In genomic region chr11:125931116-125931515, GRCh38 we compare ENCODE assay signal across 22 cellular contexts. TPM values are rescaled to one million over a fixed set of nuclear protein-coding genes. Genes with fewer than 3 reads are reported as not detected.
"Had no signal": no experiment of that assay in that cellular context is flagged by ENCODE, and none has a peak within 500 bp of the region (broad histone marks: within the 10 kb centered on the region; RNA-seq: fewer than 3 reads in every experiment).

No MANE protein-coding gene starts in this region.

- H3K27me3 ChIP-seq: MG63 had no signal

- H3K4me3 ChIP-seq: MG63 had no signal

- H3K36me3 ChIP-seq: MG63 had no signal

- H3K9me3 ChIP-seq: MG63 had no signal

- DNase-seq: IMR-90, Karpas-422, KG1, MG63, NCI-H1092, NCI-H1105 treated with DMSO at 0.1 percent for 48 hours, NCI-H1417 treated with DMSO at 0.1 percent for 48 hours, NCI-H146, NCI-H1694 treated with DMSO at 0.1 percent for 48 hours, NCI-H1930, NCI-H2081, NCI-H2107, NCI-H2227 treated with DMSO at 0.1 percent for 48 hours, NCI-H524 treated with DMSO at 0.1 percent for 48 hours, NCI-H69, NCI-H774, RPMI8226, SHP77 had no signal

RNA-seq across cellular contexts. Expression of gene VSIG10L2, which starts 14.7 kb away (rescaled TPM):
- total RNA-seq: HepG2, HT1080, SK-MEL-5 had no signal

RNA-seq across cellular contexts. Expression of gene DDX25, which starts 26.8 kb away (rescaled TPM):
- total RNA-seq: HT1080, NCI-H460 had no signal
